Comparison of ENCODE assay signal across 13 cellular contexts in genomic region chr18:27652480-27653121, GRCh38.
A peak's percentile ranks its signal among the peaks of the same experiment; 100 is the strongest.
DNase-seq lines count a peak whose midpoint lies in the region; ATAC-seq and TF ChIP-seq lines count a peak whose summit lies in the region.
"Had no signal": no experiment of that assay in that cellular context is flagged by ENCODE, and none has a peak within 500 bp of the region (broad histone marks: within the 10 kb centered on the region; RNA-seq: fewer than 3 reads in every experiment).

No MANE protein-coding gene starts in this region.

- no peak for TF ChIP-seq CTCF in suprapubic skin (IDR thresholded peaks at IDR 0.05)

- H3K36me3 ChIP-seq in ACC112 (ENCODE audit: insufficient read depth, low read length) (no peaks in the 10 kb centered on the region), suprapubic skin (no peaks in the 10 kb centered on the region)

- no peaks in the 10 kb centered on the region for H3K79me2 ChIP-seq in ACC112 (ENCODE audit: control insufficient read depth, insufficient read depth, low read length, unreplicated experiment)

- peak overlapping the region; percentile 56 for H2AFZ ChIP-seq in ACC112 (ENCODE audit: low read length, unreplicated experiment)

- H3K4me3 ChIP-seq in ACC112 (ENCODE audit: low read depth, low read length) (peak overlapping the region; percentile 53; the same call in 1 of the 2 replicates), suprapubic skin (no peak overlapping the region)
- H3K4me3 ChIP-seq: testis had no signal

- 74% methylated on average over 2 of the region's 2 CpGs for WGBS in suprapubic skin

- TF ChIP-seq EP300 in suprapubic skin (IDR thresholded peaks at IDR 0.05): no peak

- DNase-seq in amniotic epithelial cell (ENCODE audit: low read depth) (peak; percentile 29), NCI-H1694 (lab: John Stamatoyannopoulos, UW) (no peak), NAMALWA (ENCODE audit: low spot score) (no peak), suprapubic skin (ENCODE audit: low spot score in 2 of 2) (no peak), NCI-H2196 treated with DMSO at 0.1 percent for 48 hours (lab: John Stamatoyannopoulos, UW; ENCODE audit: unreplicated experiment) (no peak)
- DNase-seq: DMS79, NCI-H2081 treated with DMSO at 0.1 percent for 48 hours, retina, testis had no signal

- H3K27ac ChIP-seq in ACC112 (ENCODE audit: low read depth, low read length) (no peak overlapping the region), suprapubic skin (no peak overlapping the region)
- H3K27ac ChIP-seq: testis had no signal

- ATAC-seq in GM19324 (IDR thresholded peaks at IDR 0.05; ENCODE audit: low FRiP score, unreplicated experiment): peak; percentile 59
- peak; percentile 69 for ATAC-seq in HG03097 (IDR thresholded peaks at IDR 0.05; ENCODE audit: low FRiP score, unreplicated experiment)
- ATAC-seq: Panc1 had no signal

- TF ChIP-seq POLR2A in suprapubic skin (IDR thresholded peaks at IDR 0.05): no peak

- H3K9me3 ChIP-seq in suprapubic skin: no peaks in the 10 kb centered on the region
- H3K9me3 ChIP-seq: testis had no signal

- H3K27me3 ChIP-seq in ACC112 (ENCODE audit: insufficient read depth, low read length) (no peaks in the 10 kb centered on the region), suprapubic skin (no peaks in the 10 kb centered on the region)
- H3K27me3 ChIP-seq: testis had no signal

- H3K4me1 ChIP-seq in ACC112 (ENCODE audit: control insufficient read depth, insufficient read depth, low read length, unreplicated experiment) (peaks cover 18% of the 10 kb centered on the region), suprapubic skin (no peaks in the 10 kb centered on the region)
- H3K4me1 ChIP-seq: testis had no signal
